ENCODE assay signal across 19 cellular contexts in the genomic region with DNA sequence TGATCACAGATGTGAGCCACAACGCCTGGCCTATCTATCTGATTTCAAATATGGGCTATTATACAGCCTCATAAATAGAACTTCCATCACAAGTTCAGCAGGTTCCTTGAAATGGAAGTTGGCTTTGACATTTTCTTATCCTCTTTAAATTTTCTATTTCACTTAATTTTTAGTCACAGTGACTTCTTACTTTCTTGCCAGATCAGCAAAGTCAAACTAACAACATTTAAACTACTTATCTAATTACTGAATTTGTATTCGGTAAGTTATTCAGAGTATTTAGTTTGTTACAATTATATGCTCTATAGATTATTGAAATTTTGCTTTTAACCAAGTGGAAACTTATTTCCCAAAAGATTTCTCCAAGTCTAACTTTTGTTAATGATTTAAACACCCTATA.
DNase-seq lines count a peak whose midpoint lies in the region; ATAC-seq, FAIRE-seq and TF ChIP-seq lines count a peak whose summit lies in the region.
"Had no signal": no experiment of that assay in that cellular context is flagged by ENCODE, and none has a peak within 500 bp of the region (broad histone marks: within the 10 kb centered on the region; RNA-seq: fewer than 3 reads in every experiment).

No MANE protein-coding gene starts in this region.

- H3K27me3 Mint-ChIP-seq in Calu3 (ENCODE audit: unreplicated experiment) = no peaks in the 10 kb centered on the region
- H3K27me3 Mint-ChIP-seq: CD4-positive, alpha-beta memory T cell had no signal

- peaks cover 41% of the 10 kb centered on the region for H3K4me1 Mint-ChIP-seq in Calu3 (ENCODE audit: low read depth, unreplicated experiment)
- H3K4me1 Mint-ChIP-seq: GM23338, H9 had no signal

- intact Hi-C loops in HepG2 (cut with micrococcal nuclease; ENCODE audit: unreplicated experiment) = no loop called here
- intact Hi-C loops in right lobe of liver (cut with DNase I) = no loop called here
- intact Hi-C loops in Calu3 (cut with micrococcal nuclease; ENCODE audit: unreplicated experiment) = no loop called here
- intact Hi-C loops in K562 (cut with micrococcal nuclease) = no loop called here
- intact Hi-C loops in esophagus squamous epithelium (cut with DNase I) = no loop called here

- TF ChIP-seq POLR2A in HepG2 (IDR thresholded peaks at IDR 0.05; ENCODE audit: insufficient read depth in 1 of 2, low read depth in 2 of 2, low read length in 2 of 2) (no peak), right lobe of liver (IDR thresholded peaks at IDR 0.05) (no peak), K562 (conservative IDR thresholded peaks at IDR 0.05) (no peak), esophagus squamous epithelium (IDR thresholded peaks at IDR 0.05) (no peak)

- H3K9me1 ChIP-seq in K562 (ENCODE audit: control insufficient read depth, insufficient read depth, low read length) = no peaks in the 10 kb centered on the region

- no TSS peak for BruUV-seq in HepG2 (replicated peaks; lab: Mats Ljungman, UMichigan)
- no TSS peak for BruUV-seq in Calu3 (replicated peaks; lab: Mats Ljungman, UMichigan)
- BruUV-seq in K562 (replicated peaks; lab: Mats Ljungman, UMichigan) = no TSS peak

- H3K9ac ChIP-seq in HepG2 (ENCODE audit: insufficient read depth, low read depth, low read length) = no peak overlapping the region
- H3K9ac ChIP-seq in K562 (ENCODE audit: insufficient read depth in 1 of 2, low read depth in 2 of 2, low read length in 2 of 2) = no peak overlapping the region

- no peaks in the 10 kb centered on the region for H3K9me3 Mint-ChIP-seq in Calu3 (ENCODE audit: low read depth, unreplicated experiment)
- H3K9me3 Mint-ChIP-seq: GM23338, H9 had no signal

- H2AFZ ChIP-seq in HepG2 (ENCODE audit: low read length) (no peak overlapping the region), K562 (ENCODE audit: low read depth, low read length) (no peak overlapping the region)
- H2AFZ ChIP-seq: GM23338 had no signal

- TF ChIP-seq CTCF in HepG2 (CRISPR knock-in tag; IDR thresholded peaks at IDR 0.05) = no peak
- no peak for TF ChIP-seq CTCF in right lobe of liver (IDR thresholded peaks at IDR 0.05)
- TF ChIP-seq CTCF in Calu3 (IDR thresholded peaks at IDR 0.05; ENCODE audit: unreplicated experiment) = no peak
- TF ChIP-seq CTCF in K562 (IDR thresholded peaks at IDR 0.05 in 2 of 3, conservative IDR thresholded peaks at IDR 0.05 in 1 of 3; ENCODE audit: insufficient read depth in 2 of 3, low read depth in 1 of 3, low read length in 3 of 3) = no peak
- TF ChIP-seq CTCF in esophagus squamous epithelium (IDR thresholded peaks at IDR 0.05) = no peak

- TF ChIP-seq EP300 in HepG2 (IDR thresholded peaks at IDR 0.05; ENCODE audit: low read depth in 2 of 2, low read length in 2 of 2) (no peak), HepG2 (CRISPR knock-in tag; IDR thresholded peaks at IDR 0.05; ENCODE audit: borderline replicate concordance) (no peak), K562 (IDR thresholded peaks at IDR 0.05; ENCODE audit: low read length) (no peak)

- in situ Hi-C loops in HepG2 (cut with HindIII; ENCODE audit: extremely low pct_ligation_motif_present, low pct_unique_long_range_greater_than_20kb) = no loop called here
- in situ Hi-C loops in K562 (cut with MboI) = no loop called here

- H3K27ac Mint-ChIP-seq in Calu3 (ENCODE audit: unreplicated experiment) = peak overlapping the region; percentile 40
- H3K27ac Mint-ChIP-seq: CD4-positive, alpha-beta memory T cell; GM23338; H9 had no signal

- no peak for TF ChIP-seq RAD21 in HepG2 (CRISPR knock-in tag; IDR thresholded peaks at IDR 0.05)
- no peak for TF ChIP-seq RAD21 in K562 (CRISPR knock-in tag; conservative IDR thresholded peaks at IDR 0.05 in 1 of 2, IDR thresholded peaks at IDR 0.05 in 1 of 2)

- H3K4me3 ChIP-seq in HepG2 (replicated peaks in 1 of 3; ENCODE audit: insufficient read depth in 1 of 3, low read depth in 2 of 3, low read length in 3 of 3) (no peak overlapping the region), right lobe of liver (no peak overlapping the region), K562 (no peak overlapping the region), esophagus squamous epithelium (no peak overlapping the region)
- H3K4me3 ChIP-seq: GM12878, GM23338 had no signal

- H3K4me1 ChIP-seq in HepG2 (ENCODE audit: insufficient read depth, low read length) (no peaks in the 10 kb centered on the region), right lobe of liver (peaks cover 0 to 6% (median 0%) of the 10 kb centered on the region in 4 donors), K562 (replicated peaks in 1 of 2; ENCODE audit: control insufficient read depth in 2 of 2, insufficient read depth in 2 of 2, low read length in 2 of 2) (no peaks in the 10 kb centered on the region), esophagus squamous epithelium (peaks cover 0 to 32% (median 10%) of the 10 kb centered on the region in 3 donors)

- FAIRE-seq in HepG2 (lab: Jason Lieb, UNC) = no peak
- FAIRE-seq in K562 (lab: Jason Lieb, UNC) = no peak
- FAIRE-seq: GM12878, GM19239 had no signal

- H3K36me3 ChIP-seq in HepG2 (replicated peaks in 1 of 2; ENCODE audit: control insufficient read depth in 1 of 2, insufficient read depth in 2 of 2, low read length in 2 of 2) (no peaks in the 10 kb centered on the region), right lobe of liver (no peaks in the 10 kb centered on the region), K562 (ENCODE audit: control insufficient read depth, insufficient read depth, low read length) (no peaks in the 10 kb centered on the region), esophagus squamous epithelium (no peaks in the 10 kb centered on the region)

- no peak for DNase-seq in HepG2 (ENCODE audit: low spot score)
- DNase-seq in right lobe of liver = no peak
- no peak for DNase-seq in Calu3
- no peak for DNase-seq in K562 (ENCODE audit: extremely low read depth in 1 of 4, low spot score in 3 of 4)
- DNase-seq in activated CD4-positive, alpha-beta T cell treated with anti-CD3 and anti-CD28 coated beads, Interleukin-2, amount 50 U/mL, for 1 hour = no peak
- no peak for DNase-seq in esophagus squamous epithelium (lab: John Stamatoyannopoulos, UW)
- DNase-seq: C1 segment of cervical spinal cord; CD4-positive, alpha-beta memory T cell; COR-L47; DMS153; DND-41; GDM1; H9 had no signal

- H3K27me3 ChIP-seq in HepG2 (ENCODE audit: control insufficient read depth in 1 of 2, insufficient read depth in 2 of 2, low read length in 2 of 2) = no peaks in the 10 kb centered on the region
- no peaks in the 10 kb centered on the region for H3K27me3 ChIP-seq in right lobe of liver
- H3K27me3 ChIP-seq in K562 (ENCODE audit: control insufficient read depth in 2 of 2, insufficient read depth in 2 of 2, low read length in 2 of 2) = no peaks in the 10 kb centered on the region
- no peaks in the 10 kb centered on the region for H3K27me3 ChIP-seq in esophagus squamous epithelium

- H3K4me3 Mint-ChIP-seq in Calu3 (ENCODE audit: low read depth, unreplicated experiment) = no peak overlapping the region
- H3K4me3 Mint-ChIP-seq: CD4-positive, alpha-beta memory T cell; GM23338; H9 had no signal

- no peak for ATAC-seq in HepG2
- no peak for ATAC-seq in right lobe of liver
- no peak for ATAC-seq in K562
- no peak for ATAC-seq in GM19397 (IDR thresholded peaks at IDR 0.05; ENCODE audit: unreplicated experiment)
- ATAC-seq: GM12878, GM23338, HCT116 had no signal

- H3K9me3 ChIP-seq in HepG2 (ENCODE audit: low read length) = no peaks in the 10 kb centered on the region
- no peaks in the 10 kb centered on the region for H3K9me3 ChIP-seq in right lobe of liver
- H3K9me3 ChIP-seq in K562 (replicated peaks; ENCODE audit: control insufficient read depth, insufficient read depth, low read depth, low read length) = no peaks in the 10 kb centered on the region
- H3K9me3 ChIP-seq in esophagus squamous epithelium = no peaks in the 10 kb centered on the region

- 90% methylated on average over 2 of the region's 2 CpGs for WGBS in HepG2 (ENCODE audit: low lambda C conversion rate)
- WGBS in right lobe of liver (ENCODE audit: insufficient coverage, low coverage, low lambda C conversion rate, missing lambda C conversion rate) = 97% methylated on average over 2 of the region's 2 CpGs
- WGBS in K562 (ENCODE audit: insufficient coverage, low coverage, missing lambda C conversion rate) = 60% methylated on average over 2 of the region's 2 CpGs
- WGBS in esophagus squamous epithelium, 2 donors = 82 to 95% methylated on average over 2 of the region's 2 CpGs

- POLR2A ChIA-PET in HepG2 (lab: Yijun Ruan, JAX) (no interaction called here), K562 (lab: Yijun Ruan, JAX) (no interaction called here)

- no peaks in the 10 kb centered on the region for H4K20me1 ChIP-seq in HepG2 (ENCODE audit: insufficient read depth, low read length)
- H4K20me1 ChIP-seq in K562 (replicated peaks; ENCODE audit: control insufficient read depth, insufficient read depth, low read length) = no peaks in the 10 kb centered on the region

- H3K27ac ChIP-seq in HepG2 (ENCODE audit: extremely low read length, insufficient read depth, low read length) (no peak overlapping the region), right lobe of liver (no peak overlapping the region), K562 (ENCODE audit: extremely low read depth, low read depth, low read length) (no peak overlapping the region), esophagus squamous epithelium (no peak overlapping the region)
- H3K27ac ChIP-seq: 22Rv1 had no signal

- CTCF ChIA-PET in HepG2 (lab: Yijun Ruan, JAX; ENCODE audit: low intra/inter-chr PET ratio, low total read pairs) = no interaction called here
- CTCF ChIA-PET in Calu3 (lab: Charles Lee) = interaction anchor here (0.6 kb wide), 1 partner anchor 331 kb away, joined by 3 read pairs; no protein-coding TSS in a partner anchor
- CTCF ChIA-PET in K562 (lab: Yijun Ruan, JAX; ENCODE audit: low intra/inter-chr PET ratio) = interaction anchor here (0.5 kb wide), 1 partner anchor 211 kb away, joined by 3 read pairs; no protein-coding TSS in a partner anchor

- H3K36me3 Mint-ChIP-seq in Calu3 (ENCODE audit: insufficient read depth, unreplicated experiment) = peaks cover 4% of the 10 kb centered on the region

- H3K79me2 ChIP-seq in HepG2 (ENCODE audit: insufficient read depth, low read length) (no peaks in the 10 kb centered on the region), K562 (ENCODE audit: control insufficient read depth, insufficient read depth, low read length) (no peaks in the 10 kb centered on the region)

- H3K4me2 ChIP-seq in HepG2 (ENCODE audit: low read depth, low read length) (no peak overlapping the region), K562 (ENCODE audit: insufficient read depth, low read length) (no peak overlapping the region)
- H3K4me2 ChIP-seq: GM23338 had no signal

TF ChIP-seq in HepG2, 621 proteins besides CTCF, POLR2A, EP300 and RAD21 (continues in another document):
- TF ChIP-seq MAFF (IDR thresholded peaks at IDR 0.05; ENCODE audit: low read depth, low read length) = 0 out of 2 replicates have a peak, but pooled peaks have one; percentile 5
